9 cellular contexts compared by ENCODE assay signal in genomic region chr16:3029499-3030127, GRCh38. TPM values are rescaled to one million over a fixed set of nuclear protein-coding genes. Genes with fewer than 3 reads are reported as not detected.
DNase-seq lines count a peak whose midpoint lies in the region; ATAC-seq, FAIRE-seq and TF ChIP-seq lines count a peak whose summit lies in the region.
"Had no signal": no experiment of that assay in that cellular context is flagged by ENCODE, and none has a peak within 500 bp of the region (broad histone marks: within the 10 kb centered on the region; RNA-seq: fewer than 3 reads in every experiment).

No MANE protein-coding gene starts in this region.

- no peaks in the 10 kb centered on the region for H3K27me3 ChIP-seq in H9 (ENCODE audit: insufficient read depth, low read length)

- no peaks in the 10 kb centered on the region for H3K79me2 ChIP-seq in H9 (ENCODE audit: insufficient read depth, low read length)

- no peaks in the 10 kb centered on the region for H3K9me3 Mint-ChIP-seq in H9
- H3K9me3 Mint-ChIP-seq in activated naive CD4-positive, alpha-beta T cell treated with anti-CD3 and anti-CD28 coated beads for 36 hours = no peaks in the 10 kb centered on the region

- no peak for ATAC-seq in HG03196 (IDR thresholded peaks at IDR 0.05; ENCODE audit: unreplicated experiment)

- no peak overlapping the region for H2BK5ac ChIP-seq in H9 (ENCODE audit: insufficient read length, low read length)

- no peak overlapping the region for H3K4ac ChIP-seq in H9 (ENCODE audit: low read depth, low read length)

- H3T11ph ChIP-seq in H9 (ENCODE audit: low read length) = no peak overlapping the region

- H3K14ac ChIP-seq in H9 (ENCODE audit: insufficient read depth, low read length) = no peak overlapping the region

- no peak overlapping the region for H3K9ac ChIP-seq in H9 (ENCODE audit: extremely low read depth, insufficient read length, low read length)
- no peak overlapping the region for H3K9ac ChIP-seq in kidney (ENCODE audit: low read length in 2 of 2)

- no peak overlapping the region for H4K5ac ChIP-seq in H9 (ENCODE audit: insufficient read length, low read depth, low read length)

- H3K23ac ChIP-seq in H9 (ENCODE audit: insufficient read length, low read depth, low read length) = no peak overlapping the region

- no peak overlapping the region for H2AFZ ChIP-seq in H9 (ENCODE audit: low read length)

- H3K56ac ChIP-seq in H9 (ENCODE audit: insufficient read length, low read depth, low read length) = no peak overlapping the region

- peaks cover 11 to 37% (median 33%) of the 10 kb centered on the region in 3 experiments; a peak in 6 of 7 replicates for H3K36me3 Mint-ChIP-seq in H9 (ENCODE audit: insufficient read depth in 1 of 3, low read depth in 3 of 3)
- peaks cover 8% of the 10 kb centered on the region for H3K36me3 Mint-ChIP-seq in activated naive CD4-positive, alpha-beta T cell treated with anti-CD3 and anti-CD28 coated beads for 36 hours (ENCODE audit: low read depth)

- no peak overlapping the region for H3K18ac ChIP-seq in H9 (ENCODE audit: insufficient read length, low read depth, low read length)

- intact Hi-C loops in activated naive CD4-positive, alpha-beta T cell treated with anti-CD3 and anti-CD28 coated beads for 36 hours (cut with micrococcal nuclease) = no loop called here
- intact Hi-C loops in kidney (cut with DNase I) = no loop called here

- FAIRE-seq in kidney (lab: Jason Lieb, UNC) = no peak

- H3K9me3 ChIP-seq in H9 (ENCODE audit: control insufficient read depth, low read depth, low read length) = no peaks in the 10 kb centered on the region
- no peaks in the 10 kb centered on the region for H3K9me3 ChIP-seq in kidney (ENCODE audit: control insufficient read depth in 1 of 2, low read length in 2 of 2)

- no peaks in the 10 kb centered on the region for H3K23me2 ChIP-seq in H9 (ENCODE audit: insufficient read length, low read depth, low read length, poor library complexity, severe bottlenecking)

- H4K91ac ChIP-seq in H9 (ENCODE audit: insufficient read length, low read depth, low read length) = no peak overlapping the region

- no peak overlapping the region for H2BK20ac ChIP-seq in H9 (ENCODE audit: low read depth, low read length, poor library complexity, severe bottlenecking)

- DNase-seq in AG10803 (ENCODE audit: low read depth) (peak; percentile 41), H9 (peak; percentile 42), kidney (peak; percentile 79), GDM1 (lab: John Stamatoyannopoulos, UW) (no peak), UCSD-AML1 (lab: John Stamatoyannopoulos, UW; ENCODE audit: unreplicated experiment) (no peak), hippocampal formation (lab: John Stamatoyannopoulos, UW) (no peak)
- peak; percentile 52 for DNase-seq in activated naive CD4-positive, alpha-beta T cell treated with anti-CD3 and anti-CD28 coated beads for 36 hours
- DNase-seq: OCI-M1 had no signal

- peaks cover 3% of the 10 kb centered on the region for H4K20me1 ChIP-seq in H9 (ENCODE audit: control insufficient read depth, insufficient read depth, insufficient read length)

- TF ChIP-seq CTCF in AG10803 (conservative IDR thresholded peaks at IDR 0.05; ENCODE audit: low read length) (no peak), H9 (conservative IDR thresholded peaks at IDR 0.05) (no peak), kidney (IDR thresholded peaks at IDR 0.05; ENCODE audit: borderline replicate concordance, extremely low read depth, insufficient read depth) (no peak)

- H3K4me3 ChIP-seq in AG10803 (ENCODE audit: low read length) (peak overlapping the region; percentile 7; the same call in 1 of the 2 replicates), kidney (ENCODE audit: low read length in 2 of 2) (no peak overlapping the region)

- peaks cover 12 to 36% of the 10 kb centered on the region in 2 experiments for H3K4me1 Mint-ChIP-seq in H9
- peaks cover 20% of the 10 kb centered on the region for H3K4me1 Mint-ChIP-seq in activated naive CD4-positive, alpha-beta T cell treated with anti-CD3 and anti-CD28 coated beads for 36 hours (ENCODE audit: low read depth)

- H2AK5ac ChIP-seq in H9 (ENCODE audit: insufficient read length, low read length) = no peak overlapping the region

- H3K4me2 ChIP-seq in H9 (ENCODE audit: insufficient read depth, insufficient read length, low read length) = no peak overlapping the region

- CTCF ChIA-PET in activated naive CD4-positive, alpha-beta T cell treated with anti-CD3 and anti-CD28 coated beads for 36 hours (lab: Charles Lee) = interaction anchor here (0.6 to 17.7 kb wide), 11 partner anchors 8 to 310 kb away, joined by 3 to 310 read pairs (median 13); partner anchors contain the start of genes BICDL2, CLDN6, CLDN9 and HCFC1R1

- H4K8ac ChIP-seq in H9 (replicated peaks; ENCODE audit: insufficient read length, low read depth, low read length) = no peak overlapping the region

- peaks cover 16% of the 10 kb centered on the region for H3K27me3 Mint-ChIP-seq in H9 (ENCODE audit: low read depth)
- peaks cover 38% of the 10 kb centered on the region for H3K27me3 Mint-ChIP-seq in activated naive CD4-positive, alpha-beta T cell treated with anti-CD3 and anti-CD28 coated beads for 36 hours (ENCODE audit: low read depth)

- peak overlapping the region in 1 of 2 experiments; percentile 2; a peak in 1 of 5 replicates for H3K4me3 Mint-ChIP-seq in H9
- H3K4me3 Mint-ChIP-seq in activated naive CD4-positive, alpha-beta T cell treated with anti-CD3 and anti-CD28 coated beads for 36 hours = peak overlapping the region; percentile 14

- no peaks in the 10 kb centered on the region for H3K79me1 ChIP-seq in H9 (ENCODE audit: insufficient read depth, low read depth, low read length, poor library complexity, severe bottlenecking)

- no CpG with 5 or more reads among the region's 55 CpGs for WGBS in H9 (ENCODE audit: extremely low coverage, insufficient read length, low lambda C conversion rate)

- H2BK12ac ChIP-seq in H9 (ENCODE audit: insufficient read length, low read depth, low read length) = no peak overlapping the region

- H2BK15ac ChIP-seq in H9 (ENCODE audit: low read depth, low read length) = no peak overlapping the region

- H3K4me1 ChIP-seq in H9 (ENCODE audit: insufficient read depth, low read length) (no peaks in the 10 kb centered on the region), kidney (ENCODE audit: control insufficient read depth in 1 of 2, insufficient read depth in 1 of 2, low read depth in 1 of 2, low read length in 2 of 2) (peaks cover 0 to 5% of the 10 kb centered on the region in 2 donors)

- H3K27ac ChIP-seq in H9 (ENCODE audit: insufficient read length, low read depth, low read length) = no peak overlapping the region
- H3K27ac ChIP-seq in kidney (ENCODE audit: low read depth in 2 of 2, low read length in 2 of 2) = no peak overlapping the region

- 0 out of 7 replicates have a peak overlapping the region, but pooled peaks of 1 of the 3 experiments have one; percentile 73 for H3K27ac Mint-ChIP-seq in H9
- H3K27ac Mint-ChIP-seq in activated naive CD4-positive, alpha-beta T cell treated with anti-CD3 and anti-CD28 coated beads for 36 hours = no peak overlapping the region

- H3K36me3 ChIP-seq in kidney (ENCODE audit: control insufficient read depth in 1 of 2, insufficient read depth in 2 of 2, low read length in 2 of 2) = peaks cover 3 to 5% of the 10 kb centered on the region in 2 donors

- no peak overlapping the region for H2BK120ac ChIP-seq in H9 (ENCODE audit: low read depth, low read length, poor library complexity, severe bottlenecking)

RNA-seq across cellular contexts. Expression of gene THOC6, which starts 5.8 kb away (rescaled TPM):
- total RNA-seq in H9 (2021) = 65.7 and 68.2 TPM in 2 replicates
- 10 to 100 TPM; 40.6 to 41.0 TPM for total RNA-seq in activated naive CD4-positive, alpha-beta T cell treated with anti-CD3 and anti-CD28 coated beads for 36 hours
- 26.1 TPM for total RNA-seq in kidney
- 21.2 TPM for polyA plus RNA-seq in kidney (ENCODE audit: insufficient read depth, low read depth, low replicate concordance)

RNA-seq across cellular contexts. Expression of gene HCFC1R1, which starts 5.9 kb away (rescaled TPM):
- 61.1 and 61.3 TPM in 2 replicates for total RNA-seq in H9 (2021)
- 10 to 100 TPM; 22.6 to 26.8 TPM for total RNA-seq in activated naive CD4-positive, alpha-beta T cell treated with anti-CD3 and anti-CD28 coated beads for 36 hours
- 61.3 TPM for total RNA-seq in kidney
- polyA plus RNA-seq in kidney (ENCODE audit: insufficient read depth, low read depth, low replicate concordance) = 332 TPM

RNA-seq across cellular contexts. Expression of gene BICDL2, which starts 7.1 kb away (rescaled TPM):
- total RNA-seq in H9 (2021) (13.5 TPM in 2 replicates), kidney (12.1 TPM)
- total RNA-seq in activated naive CD4-positive, alpha-beta T cell treated with anti-CD3 and anti-CD28 coated beads for 36 hours = not detected
- polyA plus RNA-seq in kidney (ENCODE audit: insufficient read depth, low read depth, low replicate concordance) = 2.9 TPM

RNA-seq across cellular contexts. Expression of gene TNFRSF12A, which starts 9.4 kb away (rescaled TPM):
- 147 and 148 TPM in 2 replicates for total RNA-seq in H9 (2021)
- total RNA-seq in activated naive CD4-positive, alpha-beta T cell treated with anti-CD3 and anti-CD28 coated beads for 36 hours = under 1 TPM; 0.88 to 0.96 TPM
- total RNA-seq in kidney = 114 TPM
- 87.3 TPM for polyA plus RNA-seq in kidney (ENCODE audit: insufficient read depth, low read depth, low replicate concordance)

RNA-seq across cellular contexts. Expression of gene CLDN6, which starts 11.6 kb away (rescaled TPM):
- total RNA-seq in H9 (2021) = 743 and 757 TPM in 2 replicates
- not detected for total RNA-seq in activated naive CD4-positive, alpha-beta T cell treated with anti-CD3 and anti-CD28 coated beads for 36 hours
- total RNA-seq in kidney = 0.47 TPM
- not detected for polyA plus RNA-seq in kidney (ENCODE audit: insufficient read depth, low read depth, low replicate concordance)

Comparison
In these comparisons a context has a peak if more than half of its experiments do, and no peak if none do; other contexts are left out.
1. DNase-seq: peak in AG10803 (single experiment), H9 (single experiment), activated naive CD4-positive, alpha-beta T cell treated with anti-CD3 and anti-CD28 coated beads for 36 hours (single experiment) and kidney (single experiment); none in GDM1 (single experiment), UCSD-AML1 (single experiment) and hippocampal formation (0 of 2).
2. RNA of gene BICDL2, which starts 7.1 kb away (total RNA-seq): 13.5 TPM in H9 and 12.1 TPM in kidney (single experiment); not detected in activated naive CD4-positive, alpha-beta T cell treated with anti-CD3 and anti-CD28 coated beads for 36 hours; every median in the first group is over 10 times any median in the second.